ENCODE assay signal across 24 cellular contexts in genomic region chr4:147336252-147336651, GRCh38.
DNase-seq lines count a peak whose midpoint lies in the region.
"Had no signal": no experiment of that assay in that cellular context is flagged by ENCODE, and none has a peak within 500 bp of the region (broad histone marks: within the 10 kb centered on the region; RNA-seq: fewer than 3 reads in every experiment).

No MANE protein-coding gene starts in this region.

- in situ Hi-C loops in G401 (cut with HindIII; ENCODE audit: low sequenced_read_pairs), result no loop called here

- H3K9me3 ChIP-seq in MG63, result no peaks in the 10 kb centered on the region
- H3K9me3 ChIP-seq: heart right ventricle, Peyer's patch, testis had no signal

- no peaks in the 10 kb centered on the region for H3K27me3 ChIP-seq in MG63
- H3K27me3 ChIP-seq: foreskin keratinocyte, heart right ventricle, Peyer's patch, testis had no signal

- no peaks in the 10 kb centered on the region for H3K36me3 ChIP-seq in MG63
- H3K36me3 ChIP-seq: heart right ventricle, Peyer's patch had no signal

- H3K4me3 ChIP-seq in MG63, result no peak overlapping the region
- H3K4me3 ChIP-seq: GM12878, heart right ventricle, lung, Peyer's patch, testis had no signal

- DNase-seq in LHCN-M2 (ENCODE audit: low read depth), result peak; percentile 87
- DNase-seq in astrocyte of the hippocampus (ENCODE audit: low read depth, low spot score), result peak; percentile 22
- DNase-seq in iris pigment epithelial cell (ENCODE audit: low read depth), result peak; percentile 82
- no peak for DNase-seq in HPDE6-E6E7 (ENCODE audit: extremely low spot score)
- no peak for DNase-seq in central memory CD4-positive, alpha-beta T cell
- DNase-seq in G401 (ENCODE audit: low spot score), result no peak
- no peak for DNase-seq in MG63
- DNase-seq: activated CD4-positive, alpha-beta memory T cell treated with anti-CD3 and anti-CD28 coated beads for 36 hours; activated naive CD8-positive, alpha-beta T cell treated with anti-CD3 and anti-CD28 coated beads for 36 hours; CD4-positive, CD25-positive, alpha-beta regulatory T cell; effector CD8-positive, alpha-beta T cell; erythroblast; foreskin keratinocyte; heart right ventricle; Karpas-422; NCI-H1105; NCI-H1930; NCI-H526; Peyer's patch; SIG-M5; stimulated activated naive CD8-positive, alpha-beta T cell treated with anti-CD3 and anti-CD28 coated beads, Interleukin-15, Interleukin-2, amounts not matched to agents 100 U/mL and 50 U/mL, for 24 hours; testis had no signal

Comparison
In these comparisons a context has a peak if more than half of its experiments do, and no peak if none do; other contexts are left out.
1. DNase-seq: peak in LHCN-M2 (single experiment), astrocyte of the hippocampus (single experiment) and iris pigment epithelial cell (single experiment); none in HPDE6-E6E7 (single experiment), central memory CD4-positive, alpha-beta T cell (single experiment), G401 (single experiment) and MG63 (single experiment).